ENCODE assay signal across 8 cellular contexts in the genomic region with DNA sequence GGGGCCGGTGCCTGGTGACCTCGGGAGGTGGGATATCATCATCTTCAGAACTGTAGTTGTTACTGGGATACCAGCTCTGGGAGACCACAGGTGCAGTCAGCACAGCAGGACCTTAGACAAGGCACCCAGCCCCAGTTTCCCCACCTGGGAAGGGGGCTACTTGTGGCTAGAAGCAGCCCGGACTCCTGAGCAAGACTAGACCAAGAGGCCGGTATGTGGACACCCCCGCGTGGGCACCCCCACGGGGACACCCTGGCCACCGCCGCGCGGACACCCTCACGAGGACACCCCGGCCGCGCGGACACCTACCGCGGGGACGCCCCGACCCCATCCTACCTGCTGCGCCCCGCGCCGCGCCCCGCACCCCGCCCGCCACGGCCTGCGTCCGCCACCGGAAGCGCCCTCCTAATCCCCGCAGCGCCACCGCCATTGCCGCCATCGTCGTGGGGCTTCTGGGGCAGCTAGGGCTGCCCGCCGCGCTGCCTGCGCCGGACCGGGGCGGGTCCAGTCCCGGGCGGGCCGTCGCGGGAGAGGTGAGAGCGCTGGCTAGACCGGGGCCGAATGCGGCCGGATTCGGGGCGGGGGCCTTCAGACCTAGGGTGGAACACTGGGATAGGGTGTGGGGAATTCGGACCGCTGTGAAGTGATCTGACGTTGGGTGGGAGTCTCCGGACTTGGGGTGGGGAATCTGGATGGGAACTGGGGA. TPM values are rescaled to one million over a fixed set of nuclear protein-coding genes. Genes with fewer than 3 reads are reported as not detected.
DNase-seq lines count a peak whose midpoint lies in the region; ATAC-seq and TF ChIP-seq lines count a peak whose summit lies in the region.

A gene (plus strand): TSS at position 408 of the 706 bp plus-strand sequence. CDS start 20,755 bp downstream, outside the sequence.
A gene (minus strand): TSS at position 454 of the 706 bp plus-strand sequence. CDS start 15 bp downstream, at position 439.

- H3K27ac Mint-ChIP-seq in activated naive CD4-positive, alpha-beta T cell treated with anti-CD3 and anti-CD28 coated beads for 36 hours = peak within 1 kb of the TSS; percentile 93
- peak within 1 kb of the TSS; percentile 100 for H3K27ac Mint-ChIP-seq in osteocyte (ENCODE audit: unreplicated experiment)

- H3K4me3 Mint-ChIP-seq in activated naive CD4-positive, alpha-beta T cell treated with anti-CD3 and anti-CD28 coated beads for 36 hours = peak within 1 kb of the TSS; percentile 96
- peak within 1 kb of the TSS; percentile 78 for H3K4me3 Mint-ChIP-seq in osteocyte (ENCODE audit: unreplicated experiment)

- H3K4me1 ChIP-seq in thymus (ENCODE audit: control insufficient read depth, insufficient read depth, low read length) = peaks cover 25% of the 10 kb centered on the region

- TF ChIP-seq POLR2A in Raji (IDR thresholded peaks at IDR 0.05; ENCODE audit: insufficient read depth, low read depth, low read length) = peak; percentile 45

- CTCF ChIA-PET in GM10248 (lab: Yijun Ruan, JAX) = interaction anchor here (1.4 kb wide), 2 partner anchors 12 to 72 kb away, joined by 3 to 4 read pairs; no protein-coding TSS in a partner anchor
- CTCF ChIA-PET in activated naive CD4-positive, alpha-beta T cell treated with anti-CD3 and anti-CD28 coated beads for 36 hours (lab: Charles Lee) = interaction anchor here (1.2 to 1.6 kb wide), 3 partner anchors 11 to 211 kb away, joined by 3 to 5 read pairs (median 4); no protein-coding TSS in a partner anchor

- DNase-seq in GM10248 (ENCODE audit: extremely low spot score) = peak; percentile 90
- DNase-seq in activated naive CD4-positive, alpha-beta T cell treated with anti-CD3 and anti-CD28 coated beads for 36 hours = peak; percentile 77
- DNase-seq in globus pallidus (ENCODE audit: low spot score) = peak; percentile 52
- no peak for DNase-seq in osteocyte (ENCODE audit: extremely low spot score, unreplicated experiment)
- DNase-seq in NCI-H1048 (lab: John Stamatoyannopoulos, UW) = no peak

- no peaks in the 10 kb centered on the region for H3K36me3 ChIP-seq in thymus (ENCODE audit: control insufficient read depth, insufficient read depth)

- ATAC-seq in HG03039 (IDR thresholded peaks at IDR 0.05; ENCODE audit: unreplicated experiment) = peak; percentile 67

- H3K27ac ChIP-seq in thymus (ENCODE audit: low read depth) = peak within 1 kb of the TSS; percentile 89

- intact Hi-C loops in activated naive CD4-positive, alpha-beta T cell treated with anti-CD3 and anti-CD28 coated beads for 36 hours (cut with micrococcal nuclease) = loop anchor here (1.0 to 2.0 kb wide), 3 partner anchors 50 to 511 kb away; a partner anchor contains a TSS

- H3K27me3 ChIP-seq in thymus (ENCODE audit: control insufficient read depth, insufficient read depth) = no peaks in the 10 kb centered on the region

- peaks cover 20% of the 10 kb centered on the region for H3K36me3 Mint-ChIP-seq in activated naive CD4-positive, alpha-beta T cell treated with anti-CD3 and anti-CD28 coated beads for 36 hours (ENCODE audit: low read depth)
- H3K36me3 Mint-ChIP-seq in osteocyte (ENCODE audit: unreplicated experiment) = peaks cover 2% of the 10 kb centered on the region

- POLR2A ChIA-PET in GM10248 (lab: Yijun Ruan, JAX) = no interaction called here

- TF ChIP-seq CTCF in GM10248 (IDR thresholded peaks at IDR 0.05; ENCODE audit: control extremely low read depth, extremely low read depth, low read depth, missing control alignments) (no peak), osteocyte (IDR thresholded peaks at IDR 0.05) (no peak)

- no peaks in the 10 kb centered on the region for H3K9me3 ChIP-seq in thymus (ENCODE audit: control insufficient read depth)

- under 1% methylated on average over 62 of the region's 62 CpGs for WGBS in thymus

- no peaks in the 10 kb centered on the region for H3K27me3 Mint-ChIP-seq in activated naive CD4-positive, alpha-beta T cell treated with anti-CD3 and anti-CD28 coated beads for 36 hours (ENCODE audit: low read depth)
- no peaks in the 10 kb centered on the region for H3K27me3 Mint-ChIP-seq in osteocyte (ENCODE audit: unreplicated experiment)

- H3K4me1 Mint-ChIP-seq in activated naive CD4-positive, alpha-beta T cell treated with anti-CD3 and anti-CD28 coated beads for 36 hours (ENCODE audit: low read depth) = peaks cover 29% of the 10 kb centered on the region
- H3K4me1 Mint-ChIP-seq in osteocyte (ENCODE audit: unreplicated experiment) = peaks cover 38% of the 10 kb centered on the region

- H3K4me3 ChIP-seq in thymus (ENCODE audit: low read length) = peak within 1 kb of the TSS; percentile 74

- H3K9me3 Mint-ChIP-seq in activated naive CD4-positive, alpha-beta T cell treated with anti-CD3 and anti-CD28 coated beads for 36 hours = peaks cover 5% of the 10 kb centered on the region
- peaks cover 6% of the 10 kb centered on the region for H3K9me3 Mint-ChIP-seq in osteocyte (ENCODE audit: unreplicated experiment)

RNA-seq across cellular contexts. Expression of the first gene that starts in this region (rescaled TPM):
- 10 to 100 TPM; 53.7 to 56.8 TPM for total RNA-seq in activated naive CD4-positive, alpha-beta T cell treated with anti-CD3 and anti-CD28 coated beads for 36 hours
- total RNA-seq in osteocyte = 92.1 and 94.1 TPM in 2 replicates
- polyA plus RNA-seq in thymus = 74.5 TPM

RNA-seq across cellular contexts. Expression of the second gene that starts in this region (rescaled TPM):
- total RNA-seq in activated naive CD4-positive, alpha-beta T cell treated with anti-CD3 and anti-CD28 coated beads for 36 hours = 10 to 100 TPM; 22.9 to 23.6 TPM
- 12.6 and 13.1 TPM in 2 replicates for total RNA-seq in osteocyte
- 24.2 TPM for polyA plus RNA-seq in thymus

Comparison
In these comparisons a context has a peak if more than half of its experiments do, and no peak if none do; other contexts are left out.
1. DNase-seq: peak in GM10248 (single experiment), activated naive CD4-positive, alpha-beta T cell treated with anti-CD3 and anti-CD28 coated beads for 36 hours (single experiment) and globus pallidus (single experiment); none in osteocyte (single experiment) and NCI-H1048 (single experiment).